Comparison of ENCODE assay signal across 8 cellular contexts in genomic region chr22:46576556-46577351, GRCh38. TPM values are rescaled to one million over a fixed set of nuclear protein-coding genes. Genes with fewer than 3 reads are reported as not detected.
DNase-seq lines count a peak whose midpoint lies in the region; ATAC-seq and TF ChIP-seq lines count a peak whose summit lies in the region.

No MANE protein-coding gene starts in this region.

- DNase-seq in AG04449 (ENCODE audit: low read depth, low spot score) (no peak), NCI-H2171 (lab: John Stamatoyannopoulos, UW) (peak; percentile 74), activated T-cell treated with anti-CD3 and anti-CD28 coated beads for 1 hour (ENCODE audit: low read depth) (peak; percentile 52), epithelial cell of proximal tubule (ENCODE audit: low read depth) (no peak), natural killer cell (peak; percentile 70), thoracic aorta (ENCODE audit: low spot score) (no peak)

- peaks cover 32 to 48% of the 10 kb centered on the region in 2 donors for H3K4me1 Mint-ChIP-seq in natural killer cell

- no peaks in the 10 kb centered on the region for H3K27me3 ChIP-seq in thoracic aorta (replicated peaks; ENCODE audit: insufficient read depth)

- H3K9me3 Mint-ChIP-seq in natural killer cell, result peaks cover 0 to 4% of the 10 kb centered on the region in 2 donors

- H3K36me3 ChIP-seq in thoracic aorta, result no peaks in the 10 kb centered on the region

- no peaks in the 10 kb centered on the region for H3K27me3 Mint-ChIP-seq in natural killer cell (ENCODE audit: low read depth in 2 of 2)

- POLR2A ChIA-PET in AG04449 (lab: Yijun Ruan, JAX), result no interaction called here

- no peak overlapping the region for H3K27ac ChIP-seq in thoracic aorta

- H3K4me1 ChIP-seq in thoracic aorta (ENCODE audit: control insufficient read depth in 1 of 2, low read depth in 2 of 2), result peaks cover 15 to 32% of the 10 kb centered on the region in 2 donors

- no peaks in the 10 kb centered on the region for H3K36me3 Mint-ChIP-seq in natural killer cell

- H3K9me3 ChIP-seq in thoracic aorta, result peaks cover 5% of the 10 kb centered on the region

- peak overlapping the region; percentile 87 for H3K4me3 Mint-ChIP-seq in natural killer cell

- peak overlapping the region; percentile 54 to 57 for H3K27ac Mint-ChIP-seq in natural killer cell

- ATAC-seq in GM18909 (IDR thresholded peaks at IDR 0.05; ENCODE audit: poor library complexity, unreplicated experiment) (peak; percentile 41), natural killer cell (peak; percentile 82 to 89 (median 84)), thoracic aorta (ENCODE audit: insufficient number of reproducible peaks, low FRiP score, low read depth) (no peak), GM19467 (IDR thresholded peaks at IDR 0.05; ENCODE audit: unreplicated experiment) (no peak)

- CTCF ChIA-PET in AG04449 (lab: Yijun Ruan, JAX), result interaction anchor here (1.0 to 1.4 kb wide), 2 partner anchors 11 to 14 kb away, joined by 3 to 4 read pairs; no protein-coding TSS in a partner anchor

- TF ChIP-seq CTCF in AG04449 (IDR thresholded peaks at IDR 0.05; ENCODE audit: insufficient read depth, low read length, missing control alignments) (no peak), epithelial cell of proximal tubule (conservative IDR thresholded peaks at IDR 0.05; ENCODE audit: low read depth, low read length) (no peak), natural killer cell (IDR thresholded peaks at IDR 0.05) (no peak), thoracic aorta (IDR thresholded peaks at IDR 0.05) (no peak)

- peak overlapping the region; percentile 64 for H3K4me3 ChIP-seq in AG04449 (ENCODE audit: low read depth, low read length)
- H3K4me3 ChIP-seq in epithelial cell of proximal tubule (ENCODE audit: low read depth, low read length), result peak overlapping the region; percentile 71
- H3K4me3 ChIP-seq in thoracic aorta, result peak overlapping the region; percentile 87

- intact Hi-C loops in natural killer cell (cut with micrococcal nuclease), result no loop called here

RNA-seq across cellular contexts. Expression of gene CELSR1, which starts 39.3 kb away (rescaled TPM):
- total RNA-seq in epithelial cell of proximal tubule (33.7 and 85.0 TPM in 2 replicates), natural killer cell (1 to 10 TPM in 2 of 3 donors, under 1 TPM in 1; 0.89 to 3.9 (median 1.9) TPM), thoracic aorta (1 to 10 TPM; 1.5 to 6.7 TPM)

RNA-seq across cellular contexts. Expression of gene GRAMD4, which starts 43.4 kb away (rescaled TPM):
- total RNA-seq in epithelial cell of proximal tubule (30.2 and 36.8 TPM in 2 replicates), natural killer cell (10 to 100 TPM; 30.0 to 78.5 (median 41.6) TPM), thoracic aorta (10 to 100 TPM; 16.2 to 56.5 TPM)

Comparison
In these comparisons a context has a peak if more than half of its experiments do, and no peak if none do; other contexts are left out.
1. DNase-seq: peak in NCI-H2171 (single experiment), activated T-cell treated with anti-CD3 and anti-CD28 coated beads for 1 hour (single experiment) and natural killer cell (single experiment); none in AG04449 (single experiment), epithelial cell of proximal tubule (single experiment) and thoracic aorta (single experiment).
2. ATAC-seq: peak in GM18909 (single experiment) and natural killer cell (3 of 3); none in thoracic aorta (single experiment) and GM19467 (single experiment).
3. Peak in every context shown above with its lines, with median percentiles within 50 percentile points of each other: H3K4me3 ChIP-seq.